In the genomic region with DNA sequence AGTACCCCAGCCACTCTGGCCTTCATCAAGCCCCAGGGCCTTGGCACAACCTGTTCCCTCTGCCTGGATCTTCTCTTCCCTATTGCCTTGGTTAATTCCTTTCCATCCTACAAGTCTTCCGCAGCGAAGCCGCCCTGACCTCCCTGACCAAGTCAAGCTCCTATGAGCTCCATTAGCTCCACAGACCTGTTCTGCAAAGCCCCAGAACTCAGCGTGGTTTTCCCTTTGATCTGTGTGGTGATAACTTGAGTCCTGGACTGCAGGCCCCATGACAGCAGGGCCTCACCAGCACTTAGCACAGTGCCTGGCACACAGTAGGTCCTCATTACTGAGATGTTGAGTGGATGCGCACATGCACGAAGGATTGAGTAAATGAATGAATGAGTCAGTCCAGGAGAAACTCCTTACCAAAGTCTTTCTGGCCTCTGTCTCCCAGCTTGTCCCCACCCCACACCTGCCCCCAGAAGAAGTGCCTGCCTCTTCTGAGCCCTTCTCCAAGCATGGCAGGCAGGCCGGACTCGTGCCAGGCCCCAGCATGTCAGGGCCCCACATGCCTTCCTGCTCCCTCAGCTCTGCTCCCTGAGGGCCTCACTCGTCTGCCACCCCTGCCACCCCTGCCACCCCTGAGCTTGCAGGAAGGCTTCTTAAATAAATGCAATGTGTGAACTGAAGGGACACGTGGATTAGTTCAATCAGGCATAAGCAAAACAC, we compare ENCODE assay signal across 31 cellular contexts. TPM values are rescaled to one million over a fixed set of nuclear protein-coding genes. Genes with fewer than 3 reads are reported as not detected.
DNase-seq lines count a peak whose midpoint lies in the region; ATAC-seq, FAIRE-seq and TF ChIP-seq lines count a peak whose summit lies in the region.
"Had no signal": no experiment of that assay in that cellular context is flagged by ENCODE, and none has a peak within 500 bp of the region (broad histone marks: within the 10 kb centered on the region; RNA-seq: fewer than 3 reads in every experiment).

No MANE protein-coding gene starts in this region.

- BruUV-seq in Panc1 (replicated peaks; lab: Mats Ljungman, UMichigan) = no TSS peak

- no peaks in the 10 kb centered on the region for H3K9me3 ChIP-seq in Panc1 (ENCODE audit: control insufficient read depth, insufficient read depth, low read depth, low read length)
- H3K9me3 ChIP-seq in neuronal stem cell (replicated peaks in 1 of 2; ENCODE audit: control insufficient read depth in 2 of 2, insufficient read depth in 1 of 2, low read depth in 1 of 2, low read length in 2 of 2) = no peaks in the 10 kb centered on the region
- no peaks in the 10 kb centered on the region for H3K9me3 ChIP-seq in esophagus squamous epithelium
- H3K9me3 ChIP-seq: A549, left lung, thyroid gland, vagina had no signal

- in situ Hi-C loops in Panc1 (cut with HindIII; ENCODE audit: low pct_unique_long_range_greater_than_20kb, low sequenced_read_pairs) = no loop called here

- H3K36me3 ChIP-seq in Panc1 (ENCODE audit: control insufficient read depth, insufficient read depth, low read length) (no peaks in the 10 kb centered on the region), neuronal stem cell (replicated peaks in 1 of 2; ENCODE audit: control insufficient read depth in 2 of 2, insufficient read depth in 2 of 2, low read length in 2 of 2) (no peaks in the 10 kb centered on the region), esophagus squamous epithelium (no peaks in the 10 kb centered on the region)
- H3K36me3 ChIP-seq: thyroid gland had no signal

- no peak overlapping the region for H3K23ac ChIP-seq in neuronal stem cell (ENCODE audit: low read depth, low read length, poor library complexity)

- POLR2A ChIA-PET in Panc1 (lab: Charles Lee) = no interaction called here

- H3K9ac ChIP-seq in neuronal stem cell (ENCODE audit: low read depth, low read length, poor library complexity) = peak overlapping the region; percentile 15

- CTCF ChIA-PET in Panc1 (lab: Charles Lee) = no interaction called here

- peak overlapping the region; percentile 71 for H3K4ac ChIP-seq in neuronal stem cell (ENCODE audit: low read length)

- peak overlapping the region; percentile 72 for H2AK5ac ChIP-seq in neuronal stem cell (ENCODE audit: low read depth, low read length)

- H2BK12ac ChIP-seq in neuronal stem cell (ENCODE audit: low read length) = peak overlapping the region; percentile 98

- H3K27me3 ChIP-seq in Panc1 (ENCODE audit: control insufficient read depth, insufficient read depth, low read length) = no peaks in the 10 kb centered on the region
- peaks cover 0 to 32% (median 2%) of the 10 kb centered on the region in 3 experiments for H3K27me3 ChIP-seq in neuronal stem cell (ENCODE audit: control insufficient read depth in 3 of 3, insufficient read depth in 3 of 3, low read depth in 1 of 3, low read length in 3 of 3)
- H3K27me3 ChIP-seq in esophagus squamous epithelium = peaks cover 0 to 3% (median 0%) of the 10 kb centered on the region in 4 donors
- H3K27me3 ChIP-seq: thyroid gland, vagina had no signal

- H3K27me3 Mint-ChIP-seq in CD14-positive monocyte (ENCODE audit: low read depth in 3 of 3) = peaks cover 0 to 4% (median 2%) of the 10 kb centered on the region in 3 donors
- H3K27me3 Mint-ChIP-seq in activated T-cell treated with anti-CD3 and anti-CD28 coated beads, Interleukin-2, amount 50 U/mL, for 4 hours (ENCODE audit: low read depth) = peaks cover 19% of the 10 kb centered on the region
- H3K27me3 Mint-ChIP-seq: T-helper 17 cell had no signal

- no peak for ATAC-seq in Panc1
- ATAC-seq in activated T-cell treated with anti-CD3 and anti-CD28 coated beads, Interleukin-2, amount 50 U/mL, for 4 hours = no peak
- ATAC-seq: A549; activated CD8-positive, alpha-beta memory T cell treated with anti-CD3 and anti-CD28 coated beads, Interleukin-2, amount 10 ng/mL, durations not matched to agents 7 days and 5 days; activated naive CD8-positive, alpha-beta T cell treated with anti-CD3 and anti-CD28 coated beads, Interleukin-2, amount 50 U/mL, for 24 hours; left lung; naive thymus-derived CD8-positive, alpha-beta T cell; T-helper 17 cell had no signal

- DNase-seq in CD14-positive monocyte (ENCODE audit: low spot score) = no peak
- DNase-seq in Panc1 (ENCODE audit: low read depth, low spot score) = no peak
- peak; percentile 69 for DNase-seq in islet precursor cell
- no peak for DNase-seq in neuronal stem cell (ENCODE audit: low spot score)
- DNase-seq in GM19239 (ENCODE audit: insufficient read length, low spot score) = no peak
- DNase-seq in esophagus squamous epithelium (lab: John Stamatoyannopoulos, UW) = no peak
- no peak for DNase-seq in GOT3 (lab: John Stamatoyannopoulos, UW)
- DNase-seq in activated T-cell treated with anti-CD3 and anti-CD28 coated beads, Interleukin-2, amount 50 U/mL, for 4 hours = no peak
- DNase-seq: activated CD4-positive, alpha-beta T cell treated with anti-CD3 and anti-CD28 coated beads, Interleukin-2, amount 50 U/mL, for 4 hours; activated CD8-positive, alpha-beta memory T cell treated with anti-CD3 and anti-CD28 coated beads, Interleukin-2, amount 10 ng/mL, durations not matched to agents 7 days and 5 days; activated gamma-delta T cell treated with Interleukin-2 at 50 U/mL for 16 hours; activated naive CD8-positive, alpha-beta T cell treated with anti-CD3 and anti-CD28 coated beads, Interleukin-2, amount 50 U/mL, for 24 hours; activated T-cell treated with anti-CD3 and anti-CD28 coated beads, Interleukin-2, amount 50 U/mL, for 48 hours; CD4-positive, alpha-beta memory T cell; cerebellar nuclear complex; glutamatergic neuron; H9; Karpas-422; NCI-H1417; NCI-H2029; NCI-H526; PC-3; Right ventricle myocardium superior; T-helper 17 cell; thyroid gland had no signal

- FAIRE-seq in GM19239 (lab: Jason Lieb, UNC) = no peak
- FAIRE-seq: A549, D721Med, TTC549 had no signal

- no peaks in the 10 kb centered on the region for H3K79me1 ChIP-seq in neuronal stem cell (ENCODE audit: low read depth, low read length)

- WGBS in neuronal stem cell (ENCODE audit: extremely low coverage in 2 of 2, insufficient read length in 2 of 2, insufficient replicate concordance in 1 of 2), 2 donors = no CpG with 5 or more reads among the region's 10 CpGs
- 59 to 62% methylated on average over 9 of the region's 10 CpGs for WGBS in esophagus squamous epithelium, 2 donors

- TF ChIP-seq POLR2A in esophagus squamous epithelium (IDR thresholded peaks at IDR 0.05) = no peak

- no peak overlapping the region for H3K4me2 ChIP-seq in neuronal stem cell (ENCODE audit: insufficient read depth, low read length, poor library complexity, severe bottlenecking)
- H3K4me2 ChIP-seq: A549 had no signal

- H3K36me3 Mint-ChIP-seq in CD14-positive monocyte = peaks cover 74 to 84% of the 10 kb centered on the region in 2 donors
- no peaks in the 10 kb centered on the region for H3K36me3 Mint-ChIP-seq in activated T-cell treated with anti-CD3 and anti-CD28 coated beads, Interleukin-2, amount 50 U/mL, for 4 hours (ENCODE audit: insufficient read depth)
- H3K36me3 Mint-ChIP-seq: activated CD8-positive, alpha-beta memory T cell treated with anti-CD3 and anti-CD28 coated beads, Interleukin-2, amount 10 ng/mL, durations not matched to agents 7 days and 5 days; CD4-positive, alpha-beta memory T cell; naive thymus-derived CD8-positive, alpha-beta T cell had no signal

- peak overlapping the region; percentile 91 for H2BK5ac ChIP-seq in neuronal stem cell (ENCODE audit: low read length)

- H2AFZ ChIP-seq in neuronal stem cell (ENCODE audit: low read length) = peak overlapping the region; percentile 82

- no peak for TF ChIP-seq CTCF in CD14-positive monocyte (IDR thresholded peaks at IDR 0.05)
- no peak for TF ChIP-seq CTCF in Panc1 (IDR thresholded peaks at IDR 0.05)
- TF ChIP-seq CTCF in esophagus squamous epithelium (IDR thresholded peaks at IDR 0.05) = no peak

- H3K27ac ChIP-seq in Panc1 (ENCODE audit: low read length) (peak overlapping the region; percentile 29; the same call in 1 of the 2 replicates), neuronal stem cell (replicated peaks; ENCODE audit: low read length) (no peak overlapping the region), esophagus squamous epithelium (peak overlapping the region in 1 of 4 donors; percentile 15)
- H3K27ac ChIP-seq: left lung, thyroid gland, vagina had no signal

- peak overlapping the region in 4 of 7 donors; percentile 47 to 73 (median 71) for H3K27ac Mint-ChIP-seq in CD14-positive monocyte
- H3K27ac Mint-ChIP-seq: activated CD8-positive, alpha-beta memory T cell treated with anti-CD3 and anti-CD28 coated beads, Interleukin-2, amount 10 ng/mL, durations not matched to agents 7 days and 5 days; activated naive CD8-positive, alpha-beta T cell treated with anti-CD3 and anti-CD28 coated beads, Interleukin-2, amount 50 U/mL, for 24 hours; CD4-positive, alpha-beta memory T cell; T-helper 17 cell had no signal

- H4K91ac ChIP-seq in neuronal stem cell (ENCODE audit: low read depth, low read length, poor library complexity) = no peak overlapping the region

- H3K4me3 ChIP-seq in Panc1 (ENCODE audit: low read depth in 2 of 2, low read length in 2 of 2) = no peak overlapping the region
- H3K4me3 ChIP-seq in neuronal stem cell (ENCODE audit: low read length in 2 of 2) = no peak overlapping the region
- H3K4me3 ChIP-seq in esophagus squamous epithelium = no peak overlapping the region
- H3K4me3 ChIP-seq: A549, left lung, thyroid gland, vagina had no signal

- H3K9me3 Mint-ChIP-seq in CD14-positive monocyte = peaks cover 0 to 3% (median 0%) of the 10 kb centered on the region in 7 donors
- H3K9me3 Mint-ChIP-seq in activated T-cell treated with anti-CD3 and anti-CD28 coated beads, Interleukin-2, amount 50 U/mL, for 4 hours = no peaks in the 10 kb centered on the region
- H3K9me3 Mint-ChIP-seq: activated naive CD8-positive, alpha-beta T cell treated with anti-CD3 and anti-CD28 coated beads, Interleukin-2, amount 50 U/mL, for 24 hours; H9; naive thymus-derived CD8-positive, alpha-beta T cell had no signal

- peak overlapping the region; percentile 78 for H3K18ac ChIP-seq in neuronal stem cell (ENCODE audit: low read length)

- H3K4me1 ChIP-seq in Panc1 (ENCODE audit: control insufficient read depth, insufficient read depth, low read length) = peaks cover 34% of the 10 kb centered on the region
- H3K4me1 ChIP-seq in neuronal stem cell (ENCODE audit: control insufficient read depth in 2 of 2, insufficient read depth in 1 of 2, low read depth in 1 of 2, low read length in 2 of 2) = peaks cover 0 to 12% of the 10 kb centered on the region in 2 donors
- peaks cover 15 to 42% (median 21%) of the 10 kb centered on the region in 3 donors for H3K4me1 ChIP-seq in esophagus squamous epithelium

- H2BK120ac ChIP-seq in neuronal stem cell (ENCODE audit: low read depth, low read length) = peak overlapping the region; percentile 99

- peak overlapping the region; percentile 94 for H2BK15ac ChIP-seq in neuronal stem cell (ENCODE audit: low read length)

- H4K8ac ChIP-seq in neuronal stem cell (ENCODE audit: low read depth, low read length) = no peak overlapping the region

- H3K4me1 Mint-ChIP-seq in CD14-positive monocyte = peaks cover 51% of the 10 kb centered on the region
- no peaks in the 10 kb centered on the region for H3K4me1 Mint-ChIP-seq in activated T-cell treated with anti-CD3 and anti-CD28 coated beads, Interleukin-2, amount 50 U/mL, for 4 hours (ENCODE audit: low read depth)
- H3K4me1 Mint-ChIP-seq: activated CD8-positive, alpha-beta memory T cell treated with anti-CD3 and anti-CD28 coated beads, Interleukin-2, amount 10 ng/mL, durations not matched to agents 7 days and 5 days; CD4-positive, alpha-beta memory T cell; naive thymus-derived CD8-positive, alpha-beta T cell had no signal

- H3K4me3 Mint-ChIP-seq in CD14-positive monocyte = peak overlapping the region in 1 of 2 donors; percentile 4
- H3K4me3 Mint-ChIP-seq in activated T-cell treated with anti-CD3 and anti-CD28 coated beads, Interleukin-2, amount 50 U/mL, for 4 hours = no peak overlapping the region
- H3K4me3 Mint-ChIP-seq: activated CD8-positive, alpha-beta memory T cell treated with anti-CD3 and anti-CD28 coated beads, Interleukin-2, amount 10 ng/mL, durations not matched to agents 7 days and 5 days; activated naive CD8-positive, alpha-beta T cell treated with anti-CD3 and anti-CD28 coated beads, Interleukin-2, amount 50 U/mL, for 24 hours; CD4-positive, alpha-beta memory T cell; H9; naive thymus-derived CD8-positive, alpha-beta T cell; T-helper 17 cell had no signal

- peak overlapping the region; percentile 58 for H3K14ac ChIP-seq in neuronal stem cell (ENCODE audit: low read length)

- intact Hi-C loops in CD14-positive monocyte (cut with micrococcal nuclease) = no loop called here
- intact Hi-C loops in Panc1 (cut with micrococcal nuclease; ENCODE audit: unreplicated experiment) = no loop called here
- intact Hi-C loops in esophagus squamous epithelium (cut with DNase I) = no loop called here

RNA-seq across cellular contexts. Expression of a gene that starts 6.3 kb away (rescaled TPM):
- polyA plus RNA-seq in CD14-positive monocyte = 100 to 1,000 TPM in 1 of 2 donors, 10 to 100 TPM in 1; 58.4 to 108 TPM
- 183 TPM for total RNA-seq in Panc1 (2021; ENCODE audit: unreplicated experiment)
- 194 TPM for polyA plus RNA-seq in Panc1 (2012; ENCODE audit: insufficient read length)
- polyA plus RNA-seq in neuronal stem cell (2013, experiment 1 of 2) = 3.5 TPM
- 3.5 TPM for polyA plus RNA-seq in neuronal stem cell (2013, experiment 2 of 2)
- 10 to 100 TPM in 1 of 4 donors, 1 to 10 TPM in 3; 1.1 to 10.3 (median 3.4) TPM for total RNA-seq in esophagus squamous epithelium
- under 1 TPM; 0.54 to 0.83 (median 0.55) TPM for total RNA-seq in activated T-cell treated with anti-CD3 and anti-CD28 coated beads, Interleukin-2, amount 50 U/mL, for 4 hours
- polyA plus RNA-seq: CD4-positive, alpha-beta memory T cell had no signal

RNA-seq across cellular contexts. Expression of a gene that starts 32.2 kb away (rescaled TPM):
- polyA plus RNA-seq in CD14-positive monocyte = under 1 TPM in 1 of 2 donors, not detected in 1; 0.67 TPM
- total RNA-seq in Panc1 (2021; ENCODE audit: unreplicated experiment) (1.1 TPM), esophagus squamous epithelium (1 to 10 TPM in 1 of 4 donors, under 1 TPM in 2, not detected in 1; 0.59 to 2.4 (median 0.83) TPM)
- 2.0 TPM for polyA plus RNA-seq in Panc1 (2012; ENCODE audit: insufficient read length)
- polyA plus RNA-seq in neuronal stem cell (2013, experiment 1 of 2) = 0.35 TPM
- polyA plus RNA-seq in neuronal stem cell (2013, experiment 2 of 2) = 0.19 TPM
- not detected for total RNA-seq in activated T-cell treated with anti-CD3 and anti-CD28 coated beads, Interleukin-2, amount 50 U/mL, for 4 hours
- total RNA-seq: activated CD8-positive, alpha-beta memory T cell treated with anti-CD3 and anti-CD28 coated beads, Interleukin-2, amount 10 ng/mL, durations not matched to agents 7 days and 5 days; CD4-positive, alpha-beta memory T cell; naive thymus-derived CD8-positive, alpha-beta T cell; T-helper 17 cell; vagina had no signal
- polyA plus RNA-seq: CD4-positive, alpha-beta memory T cell; naive thymus-derived CD8-positive, alpha-beta T cell had no signal

RNA-seq across cellular contexts. Expression of a gene that starts 57.3 kb away (rescaled TPM):
- polyA plus RNA-seq in CD14-positive monocyte = 1 to 10 TPM in 1 of 2 donors, under 1 TPM in 1; 0.06 to 1.2 TPM
- total RNA-seq in Panc1 (2021; ENCODE audit: unreplicated experiment) (6.4 TPM), esophagus squamous epithelium (under 1 TPM in 2 of 4 donors, not detected in 2; 0.23 to 0.42 TPM)
- polyA plus RNA-seq in Panc1 (2012; ENCODE audit: insufficient read length) = 6.5 TPM
- polyA plus RNA-seq in neuronal stem cell (2013, experiment 1 of 2) = 0.32 TPM
- polyA plus RNA-seq in neuronal stem cell (2013, experiment 2 of 2) = 0.28 TPM
- total RNA-seq in activated T-cell treated with anti-CD3 and anti-CD28 coated beads, Interleukin-2, amount 50 U/mL, for 4 hours = 1 to 10 TPM; 2.7 to 3.1 (median 3.1) TPM
- total RNA-seq: H9, T-helper 17 cell had no signal

Comparison
In these comparisons a context has a peak if more than half of its experiments do, and no peak if none do; other contexts are left out.
1. RNA of a gene that starts 6.3 kb away (total RNA-seq): 183 TPM in Panc1 (single experiment); 1.1 to 10.3 TPM in esophagus squamous epithelium and 0.54 to 0.83 TPM in activated T-cell treated with anti-CD3 and anti-CD28 coated beads, Interleukin-2, amount 50 U/mL, for 4 hours; every median in the first group is over 10 times any median in the second.